In the genomic region with DNA sequence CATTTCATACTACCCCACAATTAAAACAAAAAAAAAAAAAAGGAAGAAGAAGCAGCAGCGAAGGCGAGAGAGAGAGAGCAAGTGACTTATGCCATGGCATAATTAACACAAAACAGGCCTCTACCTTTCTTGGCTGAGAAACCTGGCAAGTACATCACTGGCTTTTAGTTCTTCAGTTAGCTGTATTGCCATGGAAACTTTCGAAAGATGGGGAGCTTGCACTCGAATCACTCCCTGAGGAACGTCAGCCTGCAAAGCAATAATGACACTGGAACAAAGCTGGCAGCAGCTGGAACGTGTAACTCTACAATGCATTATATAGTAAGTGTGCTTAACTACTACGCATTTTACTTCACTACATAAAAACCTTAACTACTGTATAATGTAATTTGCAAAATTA, we compare ENCODE assay signal across 1 cellular context.
TF ChIP-seq lines count a peak whose summit lies in the region.

No MANE protein-coding gene starts in this region.

TF ChIP-seq in SK-N-SH, 30 proteins besides CTCF, POLR2A, EP300 and RAD21 (continued from another document):
- no peak for TF ChIP-seq USF2 (IDR thresholded peaks at IDR 0.05; ENCODE audit: borderline replicate concordance, low read depth, low read length)
TF ChIP-seq in SK-N-SH: peak in this region for 0.
